Comparison of ENCODE assay signal across 15 cellular contexts in genomic region chr5:77637170-77638074, GRCh38. TPM values are rescaled to one million over a fixed set of nuclear protein-coding genes. Genes with fewer than 3 reads are reported as not detected.
DNase-seq lines count a peak whose midpoint lies in the region; ATAC-seq, FAIRE-seq and TF ChIP-seq lines count a peak whose summit lies in the region.
"Had no signal": no experiment of that assay in that cellular context is flagged by ENCODE, and none has a peak within 500 bp of the region (broad histone marks: within the 10 kb centered on the region; RNA-seq: fewer than 3 reads in every experiment).

No MANE protein-coding gene starts in this region.

- H3K27ac Mint-ChIP-seq in T-helper 1 cell treated with Interleukin-12 subunit alpha and Interleukin-12 subunit beta and Interleukin-4 antibody, amounts not matched to agents 30 μg/mL and 1 μg/mL, for 36 hours, result peak overlapping the region; percentile 75
- H3K27ac Mint-ChIP-seq in astrocyte (ENCODE audit: unreplicated experiment) (peak overlapping the region; percentile 66), chondrocyte (ENCODE audit: unreplicated experiment) (no peak overlapping the region)

- H3K36me3 Mint-ChIP-seq in T-helper 1 cell treated with Interleukin-12 subunit alpha and Interleukin-12 subunit beta and Interleukin-4 antibody, amounts not matched to agents 30 μg/mL and 1 μg/mL, for 36 hours (ENCODE audit: low read depth), result peaks cover 14% of the 10 kb centered on the region
- H3K36me3 Mint-ChIP-seq in astrocyte (ENCODE audit: low read depth, unreplicated experiment) (peaks cover 5% of the 10 kb centered on the region), chondrocyte (ENCODE audit: low read depth) (peaks cover 6% of the 10 kb centered on the region)

- TF ChIP-seq POLR2A in GM18505 (IDR thresholded peaks at IDR 0.05; ENCODE audit: borderline replicate concordance, extremely low read depth, insufficient read depth, insufficient read length), result no peak

- no peak for DNase-seq in T-helper 1 cell
- DNase-seq in astrocyte (ENCODE audit: low read depth), result no peak
- DNase-seq in osteoblast (ENCODE audit: insufficient read length, low spot score, missing footprints), result peak; percentile 62
- DNase-seq in NCI-H774 (lab: John Stamatoyannopoulos, UW), result no peak
- no peak for DNase-seq in chondrocyte (ENCODE audit: low spot score)
- DNase-seq: NCI-H1105, small intestine, uterus had no signal

- no peak for TF ChIP-seq CTCF in astrocyte (IDR thresholded peaks at IDR 0.05; ENCODE audit: insufficient read depth, low read depth, low read length)
- no peak for TF ChIP-seq CTCF in osteoblast (IDR thresholded peaks at IDR 0.05; ENCODE audit: extremely low read depth, low read depth, low read length)
- TF ChIP-seq CTCF in chondrocyte (IDR thresholded peaks at IDR 0.05), result no peak

- H3K79me2 ChIP-seq in astrocyte (ENCODE audit: insufficient read depth, low read length), result no peaks in the 10 kb centered on the region
- H3K79me2 ChIP-seq in osteoblast (ENCODE audit: insufficient read depth, low read length), result no peaks in the 10 kb centered on the region

- no peak for FAIRE-seq in astrocyte (lab: Jason Lieb, UNC)
- FAIRE-seq: small intestine had no signal

- H3K27me3 ChIP-seq in HUES6 (ENCODE audit: control insufficient read depth, insufficient read depth, low read length), result peaks cover 100% of the 10 kb centered on the region
- H3K27me3 ChIP-seq in astrocyte (ENCODE audit: insufficient read depth, low read length), result peaks cover 93% of the 10 kb centered on the region
- peaks cover 100% of the 10 kb centered on the region for H3K27me3 ChIP-seq in osteoblast (ENCODE audit: insufficient read depth, low read length)

- H3K4me3 Mint-ChIP-seq in T-helper 1 cell treated with Interleukin-12 subunit alpha and Interleukin-12 subunit beta and Interleukin-4 antibody, amounts not matched to agents 30 μg/mL and 1 μg/mL, for 36 hours, result peak overlapping the region; percentile 44
- H3K4me3 Mint-ChIP-seq in astrocyte (ENCODE audit: unreplicated experiment), result no peak overlapping the region
- no peak overlapping the region for H3K4me3 Mint-ChIP-seq in chondrocyte (ENCODE audit: unreplicated experiment)

- H3K4me1 ChIP-seq in HUES6 (ENCODE audit: control insufficient read depth, insufficient read depth, low read length) (peaks cover 44% of the 10 kb centered on the region), astrocyte (ENCODE audit: insufficient read depth, low read length) (no peaks in the 10 kb centered on the region), osteoblast (ENCODE audit: insufficient read depth, low read length) (no peaks in the 10 kb centered on the region)
- H3K4me1 ChIP-seq: SJSA1, uterus had no signal

- H3K9ac ChIP-seq in HUES6 (ENCODE audit: low read length), result no peak overlapping the region
- H3K9ac ChIP-seq in astrocyte (ENCODE audit: low read length), result no peak overlapping the region

- H3K4me2 ChIP-seq in astrocyte (ENCODE audit: low read length) (no peak overlapping the region), osteoblast (ENCODE audit: insufficient read depth, low read length) (no peak overlapping the region)

- no peak overlapping the region for H2AFZ ChIP-seq in astrocyte (ENCODE audit: low read depth, low read length)
- H2AFZ ChIP-seq in osteoblast (ENCODE audit: low read length), result no peak overlapping the region

- peaks cover 14% of the 10 kb centered on the region for H3K9me3 Mint-ChIP-seq in T-helper 1 cell treated with Interleukin-12 subunit alpha and Interleukin-12 subunit beta and Interleukin-4 antibody, amounts not matched to agents 30 μg/mL and 1 μg/mL, for 36 hours
- peaks cover 16% of the 10 kb centered on the region for H3K9me3 Mint-ChIP-seq in astrocyte (ENCODE audit: unreplicated experiment)
- H3K9me3 Mint-ChIP-seq in chondrocyte (ENCODE audit: low read depth), result no peaks in the 10 kb centered on the region

- H3K36me3 ChIP-seq in HUES6 (ENCODE audit: control insufficient read depth, insufficient read depth, low read length), result no peaks in the 10 kb centered on the region
- no peaks in the 10 kb centered on the region for H3K36me3 ChIP-seq in astrocyte (ENCODE audit: insufficient read depth, low read length)
- no peaks in the 10 kb centered on the region for H3K36me3 ChIP-seq in osteoblast (ENCODE audit: insufficient read depth, low read length)
- H3K36me3 ChIP-seq: gastroesophageal sphincter, SJSA1, uterus had no signal

- no peak for ATAC-seq in GM18505 (IDR thresholded peaks at IDR 0.05; ENCODE audit: unreplicated experiment)

- H3K4me1 Mint-ChIP-seq in T-helper 1 cell treated with Interleukin-12 subunit alpha and Interleukin-12 subunit beta and Interleukin-4 antibody, amounts not matched to agents 30 μg/mL and 1 μg/mL, for 36 hours (ENCODE audit: low read depth), result peaks cover 8% of the 10 kb centered on the region
- H3K4me1 Mint-ChIP-seq in astrocyte (ENCODE audit: low read depth, unreplicated experiment), result no peaks in the 10 kb centered on the region
- peaks cover 20% of the 10 kb centered on the region for H3K4me1 Mint-ChIP-seq in chondrocyte (ENCODE audit: low read depth)

- H4K20me1 ChIP-seq in astrocyte (ENCODE audit: insufficient read depth, low read length), result peaks cover 17% of the 10 kb centered on the region
- H4K20me1 ChIP-seq in osteoblast (ENCODE audit: insufficient read depth, low read length), result peaks cover 3% of the 10 kb centered on the region

- H3K27ac ChIP-seq in HUES6 (ENCODE audit: low read depth, low read length), result no peak overlapping the region
- no peak overlapping the region for H3K27ac ChIP-seq in astrocyte (ENCODE audit: low read depth, low read length)
- no peak overlapping the region for H3K27ac ChIP-seq in osteoblast (ENCODE audit: low read depth, low read length)
- H3K27ac ChIP-seq: gastroesophageal sphincter, SJSA1, uterus had no signal

- peak overlapping the region; percentile 43; the same call in 1 of the 2 replicates for H3K4me3 ChIP-seq in HUES6 (ENCODE audit: low read depth, low read length)
- H3K4me3 ChIP-seq in astrocyte (ENCODE audit: insufficient read depth, low read depth, low read length), result no peak overlapping the region
- no peak overlapping the region for H3K4me3 ChIP-seq in osteoblast (ENCODE audit: insufficient read depth, low read length)
- H3K4me3 ChIP-seq: gastroesophageal sphincter, SJSA1, uterus had no signal

- H3K9me3 ChIP-seq in HUES6 (ENCODE audit: control insufficient read depth, insufficient read depth, low read depth, low read length), result no peaks in the 10 kb centered on the region
- peaks cover 5% of the 10 kb centered on the region for H3K9me3 ChIP-seq in astrocyte (ENCODE audit: insufficient read depth, low read depth, low read length)
- no peaks in the 10 kb centered on the region for H3K9me3 ChIP-seq in osteoblast (ENCODE audit: low read depth, low read length)
- H3K9me3 ChIP-seq: gastroesophageal sphincter, SJSA1, uterus had no signal

- H3K27me3 Mint-ChIP-seq in T-helper 1 cell treated with Interleukin-12 subunit alpha and Interleukin-12 subunit beta and Interleukin-4 antibody, amounts not matched to agents 30 μg/mL and 1 μg/mL, for 36 hours (ENCODE audit: low read depth), result peaks cover 81% of the 10 kb centered on the region
- H3K27me3 Mint-ChIP-seq in astrocyte (ENCODE audit: low read depth, unreplicated experiment) (peaks cover 81% of the 10 kb centered on the region), chondrocyte (ENCODE audit: low read depth) (peaks cover 71% of the 10 kb centered on the region)

RNA-seq across cellular contexts. Expression of gene OTP, which starts 1.1 kb away (rescaled TPM):
- total RNA-seq in astrocyte (0.16 and 0.17 TPM in 2 replicates), osteoblast (under 0.01 TPM in 1 of 2 replicates, not detected in the other), chondrocyte (not detected in 3 replicates)
- total RNA-seq: HT-29, myocyte, SJSA1, uterus had no signal
